Comparison of ENCODE assay signal across 25 cellular contexts in genomic region chr1:88562991-88563390, GRCh38.
"Had no signal": no experiment of that assay in that cellular context is flagged by ENCODE, and none has a peak within 500 bp of the region (broad histone marks: within the 10 kb centered on the region; RNA-seq: fewer than 3 reads in every experiment).

No MANE protein-coding gene starts in this region.

- H3K9me3 ChIP-seq: left ventricle myocardium inferior, mucosa of descending colon, ovary, right atrium auricular region, right lobe of liver, testis, thyroid gland, transverse colon, upper lobe of left lung, vagina had no signal

- ATAC-seq: mucosa of descending colon; naive thymus-derived CD4-positive, alpha-beta T cell; natural killer cell treated with Interleukin-12 subunit alpha and Interleukin-12 subunit beta and Interleukin-15 and Interleukin-18, amount 100 ng/mL, for 72 hours; right lobe of liver; stimulated activated memory B cell treated with anti-CD40 and anti-IgM and Interleukin-4, amounts not matched to agents 10 μg/mL and 1 μg/mL and 100 μg/mL, for 72 hours; stimulated activated naive CD8-positive, alpha-beta T cell treated with anti-CD3 and anti-CD28 coated beads, Interleukin-15, amount 100 ng/mL, for 72 hours had no signal

- H3K27me3 ChIP-seq: ovary, right atrium auricular region, right lobe of liver, testis, thyroid gland, transverse colon, upper lobe of left lung, vagina had no signal

- DNase-seq: hypothalamus; islet precursor cell; left ventricle myocardium inferior; mesendoderm; midbrain; mucosa of descending colon; naive thymus-derived CD4-positive, alpha-beta T cell; ovary; right lobe of liver; stimulated activated CD4-positive, alpha-beta T cell treated with anti-CD3 and anti-CD28 coated beads, Interleukin-1b, Interleukin-23, amount 100 ng/mL, for 48 hours; stimulated activated CD4-positive, alpha-beta T cell treated with anti-CD3 and anti-CD28 coated beads, Interleukin-2, amount 100 ng/mL, for 48 hours; stimulated activated CD4-positive, alpha-beta T cell treated with anti-CD3 and anti-CD28 coated beads, Interleukin-4, amount 100 ng/mL, for 4 hours; stimulated activated CD8-positive, alpha-beta memory T cell treated with anti-CD3 and anti-CD28 coated beads, Interleukin-4, amount 100 ng/mL, for 48 hours; stimulated activated naive CD4-positive, alpha-beta T cell treated with Interleukin-2 at 50 U/mL for 16 hours; stimulated activated naive CD8-positive, alpha-beta T cell treated with anti-CD3 and anti-CD28 coated beads, Interleukin-15, amount 100 ng/mL, for 72 hours; testis; thyroid gland; transverse colon; upper lobe of left lung had no signal

- H3K4me1 ChIP-seq: left ventricle myocardium inferior, right atrium auricular region, right lobe of liver, testis, thyroid gland, transverse colon, upper lobe of left lung, vagina had no signal

- H3K36me3 ChIP-seq: left ventricle myocardium inferior, ovary, right atrium auricular region, right lobe of liver, thyroid gland, transverse colon, upper lobe of left lung, vagina had no signal

- H3K27ac ChIP-seq: left ventricle myocardium inferior, ovary, right atrium auricular region, right lobe of liver, testis, thyroid gland, transverse colon, upper lobe of left lung, vagina had no signal

- H3K4me3 ChIP-seq: left ventricle myocardium inferior, lung, mucosa of descending colon, ovary, right atrium auricular region, right lobe of liver, smooth muscle cell, testis, thyroid gland, transverse colon, upper lobe of left lung, vagina had no signal
